In genomic region chr4:38279650-38280322, GRCh38 we compare ENCODE assay signal across 15 cellular contexts.
DNase-seq lines count a peak whose midpoint lies in the region; ATAC-seq and TF ChIP-seq lines count a peak whose summit lies in the region.
"Had no signal": no experiment of that assay in that cellular context is flagged by ENCODE, and none has a peak within 500 bp of the region (broad histone marks: within the 10 kb centered on the region; RNA-seq: fewer than 3 reads in every experiment).

No MANE protein-coding gene starts in this region.

- dilution Hi-C loops in mammary epithelial cell (cut with HindIII; ENCODE audit: low sequenced_read_pairs), result no loop called here

- no peak overlapping the region for H3K4me2 ChIP-seq in mammary epithelial cell (ENCODE audit: insufficient read depth, low read depth, low read length)

- no peaks in the 10 kb centered on the region for H3K36me3 Mint-ChIP-seq in activated CD8-positive, alpha-beta memory T cell treated with anti-CD3 and anti-CD28 coated beads, Interleukin-2, amount 10 ng/mL, durations not matched to agents 7 days and 5 days
- H3K36me3 Mint-ChIP-seq: immature natural killer cell, T-cell had no signal

- TF ChIP-seq CTCF in mammary epithelial cell (conservative IDR thresholded peaks at IDR 0.05 in 1 of 2, IDR thresholded peaks at IDR 0.05 in 1 of 2; ENCODE audit: extremely low read depth in 1 of 2, insufficient read depth in 1 of 2, low read depth in 1 of 2, low read length in 2 of 2) (no peak), breast epithelium (IDR thresholded peaks at IDR 0.05) (no peak), vagina (IDR thresholded peaks at IDR 0.05) (no peak)

- H3K27me3 Mint-ChIP-seq in activated CD8-positive, alpha-beta memory T cell treated with anti-CD3 and anti-CD28 coated beads, Interleukin-2, amount 10 ng/mL, durations not matched to agents 7 days and 5 days, result peaks cover 3% of the 10 kb centered on the region
- H3K27me3 Mint-ChIP-seq: T-cell had no signal

- H3K27me3 ChIP-seq in mammary epithelial cell (ENCODE audit: insufficient read depth, low read length), result no peaks in the 10 kb centered on the region
- no peaks in the 10 kb centered on the region for H3K27me3 ChIP-seq in breast epithelium
- no peaks in the 10 kb centered on the region for H3K27me3 ChIP-seq in mucosa of stomach (ENCODE audit: control insufficient read depth, insufficient read depth, low read length)
- no peaks in the 10 kb centered on the region for H3K27me3 ChIP-seq in vagina
- H3K27me3 ChIP-seq: gastroesophageal sphincter had no signal

- H3K4me3 Mint-ChIP-seq in activated CD8-positive, alpha-beta memory T cell treated with anti-CD3 and anti-CD28 coated beads, Interleukin-2, amount 10 ng/mL, durations not matched to agents 7 days and 5 days, result no peak overlapping the region
- H3K4me3 Mint-ChIP-seq: immature natural killer cell, T-cell had no signal

- no peak for ATAC-seq in activated CD8-positive, alpha-beta memory T cell treated with anti-CD3 and anti-CD28 coated beads, Interleukin-2, amount 10 ng/mL, durations not matched to agents 7 days and 5 days
- ATAC-seq in activated CD4-positive, CD25-positive, alpha-beta regulatory T cell treated with anti-CD3 and anti-CD28 coated beads, Interleukin-2, amount 50 U/mL, for 24 hours, result no peak
- ATAC-seq in HG02588 (IDR thresholded peaks at IDR 0.05; ENCODE audit: unreplicated experiment), result no peak
- ATAC-seq: activated naive CD4-positive, alpha-beta T cell treated with anti-CD3 and anti-CD28 coated beads, Interleukin-2, amount 50 U/mL, for 72 hours; gastroesophageal sphincter; psoas muscle; T-cell had no signal

- H3K9ac ChIP-seq in mammary epithelial cell (ENCODE audit: insufficient read depth, low read length) (no peak overlapping the region), mucosa of stomach (ENCODE audit: low read length) (peak overlapping the region; percentile 20)

- no peak overlapping the region for H3K27ac Mint-ChIP-seq in activated CD8-positive, alpha-beta memory T cell treated with anti-CD3 and anti-CD28 coated beads, Interleukin-2, amount 10 ng/mL, durations not matched to agents 7 days and 5 days
- H3K27ac Mint-ChIP-seq: activated naive CD4-positive, alpha-beta T cell treated with anti-CD3 and anti-CD28 coated beads, Interleukin-2, amount 50 U/mL, for 72 hours; immature natural killer cell; T-cell had no signal

- peaks cover 17% of the 10 kb centered on the region for H3K4me1 ChIP-seq in mammary epithelial cell (ENCODE audit: insufficient read depth, low read length)
- no peaks in the 10 kb centered on the region for H3K4me1 ChIP-seq in breast epithelium
- peaks cover 42% of the 10 kb centered on the region for H3K4me1 ChIP-seq in mucosa of stomach (ENCODE audit: control insufficient read depth, insufficient read depth, low read length)
- peaks cover 27% of the 10 kb centered on the region for H3K4me1 ChIP-seq in vagina
- H3K4me1 ChIP-seq: psoas muscle had no signal

- H3K4me1 Mint-ChIP-seq in activated CD8-positive, alpha-beta memory T cell treated with anti-CD3 and anti-CD28 coated beads, Interleukin-2, amount 10 ng/mL, durations not matched to agents 7 days and 5 days, result peaks cover 9% of the 10 kb centered on the region
- H3K4me1 Mint-ChIP-seq: immature natural killer cell had no signal

- CTCF ChIA-PET in mammary epithelial cell (lab: Charles Lee; ENCODE audit: low non-redundant PET), result interaction anchor here (0.7 kb wide), 1 partner anchor 456 kb away, joined by 4 read pairs; no protein-coding TSS in a partner anchor
- CTCF ChIA-PET in activated CD8-positive, alpha-beta memory T cell treated with anti-CD3 and anti-CD28 coated beads, Interleukin-2, amount 10 ng/mL, durations not matched to agents 7 days and 5 days (lab: Charles Lee), result no interaction called here

- no peak overlapping the region for H2AFZ ChIP-seq in mammary epithelial cell (ENCODE audit: low read depth, low read length)

- DNase-seq in mammary epithelial cell, result peak; percentile 14
- no peak for DNase-seq in breast epithelium (ENCODE audit: low spot score in 2 of 2)
- peak; percentile 71 for DNase-seq in ecto neural progenitor cell (ENCODE audit: low spot score)
- DNase-seq in activated CD8-positive, alpha-beta memory T cell treated with anti-CD3 and anti-CD28 coated beads, Interleukin-2, amount 10 ng/mL, durations not matched to agents 7 days and 5 days, result no peak
- DNase-seq in vagina (ENCODE audit: extremely low spot score in 2 of 2), result no peak
- DNase-seq: immature natural killer cell, MM.1S, NCI-H446 treated with DMSO at 0.1 percent for 48 hours, psoas muscle, T-cell had no signal

- H3K27ac ChIP-seq in mammary epithelial cell (ENCODE audit: insufficient read depth, low read depth, low read length), result no peak overlapping the region
- H3K27ac ChIP-seq in breast epithelium, result no peak overlapping the region
- H3K27ac ChIP-seq in vagina, result no peak overlapping the region
- H3K27ac ChIP-seq: gastroesophageal sphincter, psoas muscle had no signal

- H3K9me3 ChIP-seq in mammary epithelial cell (replicated peaks; ENCODE audit: insufficient read depth, low read length) (no peaks in the 10 kb centered on the region), breast epithelium (no peaks in the 10 kb centered on the region), mucosa of stomach (ENCODE audit: control insufficient read depth, low read length) (no peaks in the 10 kb centered on the region), vagina (no peaks in the 10 kb centered on the region)
- H3K9me3 ChIP-seq: gastroesophageal sphincter, psoas muscle had no signal

- H3K4me3 ChIP-seq in mammary epithelial cell (replicated peaks in 1 of 3; ENCODE audit: insufficient read depth in 1 of 3, low read depth in 2 of 3, low read length in 3 of 3), result no peak overlapping the region
- no peak overlapping the region for H3K4me3 ChIP-seq in breast epithelium
- H3K4me3 ChIP-seq in mucosa of stomach (ENCODE audit: low read length), result no peak overlapping the region
- no peak overlapping the region for H3K4me3 ChIP-seq in vagina
- H3K4me3 ChIP-seq: gastroesophageal sphincter, psoas muscle had no signal

- H4K20me1 ChIP-seq in mammary epithelial cell (ENCODE audit: insufficient read depth, low read length), result no peaks in the 10 kb centered on the region

- TF ChIP-seq POLR2A in breast epithelium (IDR thresholded peaks at IDR 0.05) (no peak), vagina (IDR thresholded peaks at IDR 0.05) (no peak)

- intact Hi-C loops in mammary epithelial cell (cut with micrococcal nuclease) (no loop called here), breast epithelium (cut with DNase I; ENCODE audit: low total_unique reads) (loop anchor here (2.0 kb wide), 1 partner anchor 47 kb away; no protein-coding TSS in a partner anchor), vagina (cut with DNase I) (no loop called here)

- H3K79me2 ChIP-seq in mammary epithelial cell (ENCODE audit: insufficient read depth, low read length), result no peaks in the 10 kb centered on the region

- in situ Hi-C loops in mammary epithelial cell (cut with MboI; ENCODE audit: low sequenced_read_pairs in 2 of 2), result no loop called here

- H3K36me3 ChIP-seq in mammary epithelial cell (ENCODE audit: insufficient read depth, low read length) (no peaks in the 10 kb centered on the region), breast epithelium (no peaks in the 10 kb centered on the region), mucosa of stomach (ENCODE audit: control insufficient read depth, insufficient read depth, low read length) (no peaks in the 10 kb centered on the region), vagina (no peaks in the 10 kb centered on the region)
- H3K36me3 ChIP-seq: gastroesophageal sphincter had no signal

- WGBS in mammary epithelial cell (ENCODE audit: low coverage, missing lambda C conversion rate), result 89% methylated on average over 8 of the region's 9 CpGs

- BruUV-seq in mammary epithelial cell (replicated peaks; lab: Mats Ljungman, UMichigan), result no TSS peak

- H3K9me3 Mint-ChIP-seq in activated CD8-positive, alpha-beta memory T cell treated with anti-CD3 and anti-CD28 coated beads, Interleukin-2, amount 10 ng/mL, durations not matched to agents 7 days and 5 days (ENCODE audit: low read depth), result peaks cover 6% of the 10 kb centered on the region
- H3K9me3 Mint-ChIP-seq: activated naive CD4-positive, alpha-beta T cell treated with anti-CD3 and anti-CD28 coated beads, Interleukin-2, amount 50 U/mL, for 72 hours; immature natural killer cell had no signal

Comparison
In these comparisons a context has a peak if more than half of its experiments do, and no peak if none do; other contexts are left out.
1. DNase-seq: peak in mammary epithelial cell (single experiment) and ecto neural progenitor cell (single experiment); none in breast epithelium (0 of 2), activated CD8-positive, alpha-beta memory T cell treated with anti-CD3 and anti-CD28 coated beads, Interleukin-2, amount 10 ng/mL, durations not matched to agents 7 days and 5 days (single experiment) and vagina (0 of 2).